In genomic region chr17:76445697-76446448, GRCh38 we compare ENCODE assay signal across 1 cellular context.
A peak's percentile ranks its signal among the peaks of the same experiment; 100 is the strongest.
TF ChIP-seq lines count a peak whose summit lies in the region.

No MANE protein-coding gene starts in this region.

TF ChIP-seq in HepG2, 621 proteins besides CTCF, POLR2A, EP300 and RAD21:
- TF ChIP-seq E2F1 (CRISPR knock-in tag; IDR thresholded peaks at IDR 0.05): no peak
- TF ChIP-seq CEBPB (IDR thresholded peaks at IDR 0.05; ENCODE audit: borderline replicate concordance, low read depth, low read length): peak; percentile 26; the same call in 1 of the 2 replicates
- TF ChIP-seq IKZF5 (CRISPR knock-in tag; IDR thresholded peaks at IDR 0.05): no peak
- no peak for TF ChIP-seq ZNF260 (CRISPR knock-in tag; IDR thresholded peaks at IDR 0.05; ENCODE audit: borderline replicate concordance, low read depth)
- no peak for TF ChIP-seq NFE2L2 (IDR thresholded peaks at IDR 0.05; ENCODE audit: low read length)
- TF ChIP-seq NKX3-1 (CRISPR knock-in tag; IDR thresholded peaks at IDR 0.05): no peak
- TF ChIP-seq AKAP8 (CRISPR knock-in tag; IDR thresholded peaks at IDR 0.05): no peak
- TF ChIP-seq CEBPG (CRISPR knock-in tag; IDR thresholded peaks at IDR 0.05): 0 out of 2 replicates have a peak, but pooled peaks have one; percentile 15
TF ChIP-seq in HepG2: peak in this region for 2.
